11 cellular contexts compared by ENCODE assay signal in the genomic region with DNA sequence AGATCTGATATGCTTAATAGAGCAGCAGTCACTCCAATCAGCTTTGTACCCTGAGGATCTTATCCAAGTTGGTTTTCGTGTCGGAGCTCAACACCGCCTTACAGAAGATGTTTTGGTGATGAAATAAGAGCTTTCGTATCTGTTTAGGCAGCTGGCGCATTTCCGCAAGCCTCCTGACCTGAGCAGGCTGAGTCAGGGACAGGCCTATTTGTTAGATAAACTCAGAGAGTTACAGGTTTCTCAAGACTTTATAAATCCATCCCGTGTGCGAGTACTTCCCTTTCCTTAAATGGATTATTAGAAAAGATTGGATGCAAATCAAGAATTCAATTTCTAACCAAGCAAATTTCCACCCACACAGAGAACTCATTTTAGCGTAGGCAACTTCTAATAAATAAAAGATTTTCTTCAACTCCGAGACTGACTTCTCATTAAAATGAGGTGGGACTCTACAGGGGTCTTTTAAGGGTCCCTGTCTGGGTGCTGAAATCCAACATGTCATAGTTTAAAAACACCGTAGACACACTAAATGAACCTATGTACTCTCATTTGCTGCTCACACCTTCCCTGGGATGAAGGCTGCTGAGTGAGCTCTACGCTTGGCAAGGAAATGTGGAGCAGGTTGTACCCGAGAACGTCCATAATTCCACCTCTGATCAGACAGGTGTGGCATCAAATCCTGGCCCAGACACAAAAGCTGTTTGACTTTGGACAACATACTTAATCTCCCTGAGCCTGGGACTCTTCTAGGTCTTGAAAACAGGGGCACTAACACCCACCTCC.
DNase-seq lines count a peak whose midpoint lies in the region; ATAC-seq, FAIRE-seq and TF ChIP-seq lines count a peak whose summit lies in the region.
"Had no signal": no experiment of that assay in that cellular context is flagged by ENCODE, and none has a peak within 500 bp of the region (broad histone marks: within the 10 kb centered on the region; RNA-seq: fewer than 3 reads in every experiment).

No MANE protein-coding gene starts in this region.

- H3K4me3 Mint-ChIP-seq in astrocyte (ENCODE audit: unreplicated experiment), result no peak overlapping the region
- H3K4me3 Mint-ChIP-seq: natural killer cell had no signal

- H3K4me1 ChIP-seq in astrocyte (ENCODE audit: insufficient read depth, low read length) (peaks cover 33% of the 10 kb centered on the region), right atrium auricular region (peaks cover 0 to 15% of the 10 kb centered on the region in 2 donors), gastrocnemius medialis (no peaks in the 10 kb centered on the region)

- H3K27ac ChIP-seq in astrocyte (ENCODE audit: low read depth, low read length) (peak overlapping the region; percentile 90), right atrium auricular region (no peak overlapping the region), gastrocnemius medialis (peak overlapping the region in 3 of 4 donors; percentile 2 to 55 (median 33))

- FAIRE-seq in astrocyte (lab: Jason Lieb, UNC), result peak; percentile 95

- peak overlapping the region; percentile 53 for H3K27ac Mint-ChIP-seq in astrocyte (ENCODE audit: unreplicated experiment)
- H3K27ac Mint-ChIP-seq: natural killer cell had no signal

- TF ChIP-seq POLR2A in gastrocnemius medialis (IDR thresholded peaks at IDR 0.05), result no peak

- in situ Hi-C loops in G401 (cut with HindIII; ENCODE audit: low sequenced_read_pairs) (no loop called here), gastrocnemius medialis (cut with MboI; ENCODE audit: low sequenced_read_pairs in 4 of 4) (no loop called here)

- TF ChIP-seq CTCF in astrocyte (IDR thresholded peaks at IDR 0.05; ENCODE audit: insufficient read depth, low read depth, low read length), result no peak
- no peak for TF ChIP-seq CTCF in right atrium auricular region (IDR thresholded peaks at IDR 0.05)
- no peak for TF ChIP-seq CTCF in gastrocnemius medialis (IDR thresholded peaks at IDR 0.05 in 4 of 5, conservative IDR thresholded peaks at IDR 0.05 in 1 of 5)

- no peaks in the 10 kb centered on the region for H4K20me1 ChIP-seq in astrocyte (ENCODE audit: insufficient read depth, low read length)

- peaks cover 17% of the 10 kb centered on the region for H3K4me1 Mint-ChIP-seq in astrocyte (ENCODE audit: low read depth, unreplicated experiment)

- H3K27me3 ChIP-seq in astrocyte (ENCODE audit: insufficient read depth, low read length) (no peaks in the 10 kb centered on the region), right atrium auricular region (no peaks in the 10 kb centered on the region), gastrocnemius medialis (peaks cover 0 to 3% (median 0%) of the 10 kb centered on the region in 3 donors)

- H2AFZ ChIP-seq in astrocyte (ENCODE audit: low read depth, low read length), result peak overlapping the region; percentile 11

- H3K36me3 Mint-ChIP-seq in astrocyte (ENCODE audit: low read depth, unreplicated experiment), result no peaks in the 10 kb centered on the region
- H3K36me3 Mint-ChIP-seq: natural killer cell had no signal

- H3K36me3 ChIP-seq in astrocyte (ENCODE audit: insufficient read depth, low read length), result no peaks in the 10 kb centered on the region
- no peaks in the 10 kb centered on the region for H3K36me3 ChIP-seq in right atrium auricular region
- no peaks in the 10 kb centered on the region for H3K36me3 ChIP-seq in gastrocnemius medialis

- H3K9me3 ChIP-seq in astrocyte (ENCODE audit: insufficient read depth, low read depth, low read length), result no peaks in the 10 kb centered on the region
- no peaks in the 10 kb centered on the region for H3K9me3 ChIP-seq in right atrium auricular region
- no peaks in the 10 kb centered on the region for H3K9me3 ChIP-seq in gastrocnemius medialis

- H3K79me2 ChIP-seq in astrocyte (ENCODE audit: insufficient read depth, low read length), result no peaks in the 10 kb centered on the region

- ATAC-seq in gastrocnemius medialis (peak; percentile 75 to 84), GM21390 (IDR thresholded peaks at IDR 0.05; ENCODE audit: unreplicated experiment) (no peak)
- ATAC-seq: natural killer cell had no signal

- DNase-seq in G401 (ENCODE audit: low spot score) (peak; percentile 6), astrocyte (ENCODE audit: low read depth) (peak; percentile 100), right atrium auricular region (ENCODE audit: low spot score) (peak; percentile 81), gastrocnemius medialis (peak; percentile 53 to 76), NCI-H1417 treated with DMSO at 0.1 percent for 48 hours (lab: John Stamatoyannopoulos, UW) (no peak), RKO (ENCODE audit: low spot score) (no peak), head of caudate nucleus (no peak)
- DNase-seq: activated CD4-positive, CD25-positive, alpha-beta regulatory T cell; natural killer cell; NCI-H446 treated with DMSO at 0.1 percent for 48 hours had no signal

- H3K9ac ChIP-seq in astrocyte (ENCODE audit: low read length), result peak overlapping the region; percentile 73

- no peaks in the 10 kb centered on the region for H3K27me3 Mint-ChIP-seq in astrocyte (ENCODE audit: low read depth, unreplicated experiment)

- H3K4me2 ChIP-seq in astrocyte (ENCODE audit: low read length), result peak overlapping the region; percentile 63

- H3K4me3 ChIP-seq in astrocyte (ENCODE audit: insufficient read depth, low read depth, low read length), result peak overlapping the region; percentile 1
- H3K4me3 ChIP-seq in right atrium auricular region, result no peak overlapping the region
- H3K4me3 ChIP-seq in gastrocnemius medialis, result no peak overlapping the region

- intact Hi-C loops in gastrocnemius medialis (cut with DNase I; ENCODE audit: low total_unique reads) (no loop called here), head of caudate nucleus (cut with DNase I) (no loop called here)

- H3K9me3 Mint-ChIP-seq in astrocyte (ENCODE audit: unreplicated experiment), result peaks cover 6% of the 10 kb centered on the region
- H3K9me3 Mint-ChIP-seq: natural killer cell had no signal

Comparison
In these comparisons a context has a peak if more than half of its experiments do, and no peak if none do; other contexts are left out.
1. DNase-seq: peak in G401 (single experiment), astrocyte (single experiment), right atrium auricular region (single experiment) and gastrocnemius medialis (2 of 2); none in NCI-H1417 treated with DMSO at 0.1 percent for 48 hours (single experiment), RKO (single experiment) and head of caudate nucleus (0 of 42).
2. H3K27ac ChIP-seq: peak in astrocyte (single experiment) and gastrocnemius medialis (3 of 4); none in right atrium auricular region (0 of 2).